ENCODE assay signal across 16 cellular contexts in genomic region chr1:207017615-207018559, GRCh38. TPM values are rescaled to one million over a fixed set of nuclear protein-coding genes. Genes with fewer than 3 reads are reported as not detected.
DNase-seq lines count a peak whose midpoint lies in the region; ATAC-seq and TF ChIP-seq lines count a peak whose summit lies in the region.
"Had no signal": no experiment of that assay in that cellular context is flagged by ENCODE, and none has a peak within 500 bp of the region (broad histone marks: within the 10 kb centered on the region; RNA-seq: fewer than 3 reads in every experiment).

No MANE protein-coding gene starts in this region.

- intact Hi-C loops in left cardiac atrium (cut with DNase I) (no loop called here), gastrocnemius medialis (cut with DNase I; ENCODE audit: low total_unique reads) (no loop called here)

- no peak for TF ChIP-seq POLR2A in gastrocnemius medialis (IDR thresholded peaks at IDR 0.05)

- H3K9me3 ChIP-seq in gastrocnemius medialis: no peaks in the 10 kb centered on the region

- peak overlapping the region; percentile 100 for H3K27ac ChIP-seq in VCaP
- H3K27ac ChIP-seq in gastrocnemius medialis: no peak overlapping the region
- no peak overlapping the region for H3K27ac ChIP-seq in brain microvascular endothelial cell
- H3K27ac ChIP-seq: HL-60 had no signal

- H3K4me1 ChIP-seq in gastrocnemius medialis: no peaks in the 10 kb centered on the region

- ATAC-seq in left cardiac atrium: peak; percentile 42 to 62
- peak in 1 of 2 donors; percentile 65 for ATAC-seq in gastrocnemius medialis
- no peak for ATAC-seq in HG02884 (IDR thresholded peaks at IDR 0.05; ENCODE audit: unreplicated experiment)
- ATAC-seq: stimulated activated effector memory CD8-positive, alpha-beta T cell treated with anti-CD3 and anti-CD28 coated beads, Interleukin-12 subunit alpha, Interleukin-12 subunit beta, amount 100 ng/mL, for 72 hours had no signal

- TF ChIP-seq CTCF in VCaP (conservative IDR thresholded peaks at IDR 0.05) (no peak), gastrocnemius medialis (IDR thresholded peaks at IDR 0.05 in 4 of 5, conservative IDR thresholded peaks at IDR 0.05 in 1 of 5) (no peak), brain microvascular endothelial cell (IDR thresholded peaks at IDR 0.05; ENCODE audit: low read depth, low read length, missing control alignments) (no peak), GM13976 (IDR thresholded peaks at IDR 0.05; ENCODE audit: borderline replicate concordance, control extremely low read depth, extremely low read depth, insufficient read depth, missing control alignments) (no peak)

- H3K36me3 ChIP-seq in gastrocnemius medialis: no peaks in the 10 kb centered on the region
- no peaks in the 10 kb centered on the region for H3K36me3 ChIP-seq in brain microvascular endothelial cell (replicated peaks)

- in situ Hi-C loops in gastrocnemius medialis (cut with MboI; ENCODE audit: low sequenced_read_pairs in 4 of 4): no loop called here
- in situ Hi-C loops in brain microvascular endothelial cell (cut with HindIII; ENCODE audit: low pct_ligation_motif_present, low sequenced_read_pairs): no loop called here
- in situ Hi-C loops in GM13976 (cut with MboI; ENCODE audit: low sequenced_read_pairs, unreplicated experiment): no loop called here

- DNase-seq in M059J (ENCODE audit: low read depth): peak; percentile 64
- DNase-seq in left cardiac atrium: no peak
- peak; percentile 29 to 36 for DNase-seq in gastrocnemius medialis
- no peak for DNase-seq in activated effector memory CD4-positive, alpha-beta T cell treated with anti-CD3 and anti-CD28 coated beads, Interleukin-2, amount 50 U/mL, for 16 hours
- no peak for DNase-seq in brain microvascular endothelial cell
- DNase-seq in GM13976 (ENCODE audit: low spot score): no peak
- DNase-seq: activated gamma-delta T cell treated with Interleukin-2 at 50 U/mL for 16 hours; CD4-positive, CD25-positive, alpha-beta regulatory T cell; cerebellar nuclear complex; NCI-H1092 treated with DMSO at 0.1 percent for 48 hours; NCI-H774 had no signal

- no peaks in the 10 kb centered on the region for H3K27me3 ChIP-seq in gastrocnemius medialis
- no peaks in the 10 kb centered on the region for H3K27me3 ChIP-seq in brain microvascular endothelial cell (replicated peaks)

- H3K4me3 ChIP-seq in gastrocnemius medialis: no peak overlapping the region
- H3K4me3 ChIP-seq in brain microvascular endothelial cell (ENCODE audit: low read depth, low read length): no peak overlapping the region

RNA-seq across cellular contexts. Expression of gene C1orf116, which starts 14.7 kb away (rescaled TPM):
- not detected in 2 replicates for total RNA-seq in M059J (2014; rRNA removed; shearing (Covaris generic))
- total RNA-seq in left cardiac atrium (under 1 TPM; 0.06 to 0.10 TPM), gastrocnemius medialis (1 to 10 TPM in 1 of 4 donors, under 1 TPM in 3; 0.46 to 1.1 (median 0.65) TPM)
- total RNA-seq: G401 had no signal

RNA-seq across cellular contexts. Expression of gene YOD1, which starts 33.1 kb away (rescaled TPM):
- 5.1 and 6.0 TPM in 2 replicates for total RNA-seq in M059J (2014; rRNA removed; shearing (Covaris generic))
- total RNA-seq in left cardiac atrium: 1 to 10 TPM; 3.4 to 5.9 TPM
- total RNA-seq in gastrocnemius medialis: 1 to 10 TPM; 3.0 to 6.7 (median 6.2) TPM

RNA-seq across cellular contexts. Expression of gene PFKFB2, which starts 35.2 kb away (rescaled TPM):
- 6.4 and 6.5 TPM in 2 replicates for total RNA-seq in M059J (2014; rRNA removed; shearing (Covaris generic))
- total RNA-seq in left cardiac atrium: 10 to 100 TPM; 28.2 to 42.8 TPM
- total RNA-seq in gastrocnemius medialis: 10 to 100 TPM; 35.5 to 40.3 (median 37.6) TPM

RNA-seq across cellular contexts. Expression of gene FCAMR, which starts 47.6 kb away (rescaled TPM):
- total RNA-seq in M059J (2014; rRNA removed; shearing (Covaris generic)): not detected in 2 replicates
- total RNA-seq in left cardiac atrium (not detected), gastrocnemius medialis (not detected)
- total RNA-seq: CD4-positive, CD25-positive, alpha-beta regulatory T cell; G401 had no signal

Comparison
In these comparisons a context has a peak if more than half of its experiments do, and no peak if none do; other contexts are left out.
1. DNase-seq: peak in M059J (single experiment) and gastrocnemius medialis (2 of 2); none in left cardiac atrium (single experiment), activated effector memory CD4-positive, alpha-beta T cell treated with anti-CD3 and anti-CD28 coated beads, Interleukin-2, amount 50 U/mL, for 16 hours (single experiment), brain microvascular endothelial cell (single experiment) and GM13976 (single experiment).